22 cellular contexts compared by ENCODE assay signal in genomic region chr7:74337926-74338325, GRCh38. TPM values are rescaled to one million over a fixed set of nuclear protein-coding genes. Genes with fewer than 3 reads are reported as not detected.
A peak's percentile ranks its signal among the peaks of the same experiment; 100 is the strongest.
DNase-seq lines count a peak whose midpoint lies in the region; ATAC-seq, FAIRE-seq and TF ChIP-seq lines count a peak whose summit lies in the region.
"Had no signal": no experiment of that assay in that cellular context is flagged by ENCODE, and none has a peak within 500 bp of the region (broad histone marks: within the 10 kb centered on the region; RNA-seq: fewer than 3 reads in every experiment).

No MANE protein-coding gene starts in this region.

- H2AFZ ChIP-seq in K562 (ENCODE audit: low read depth, low read length): no peak overlapping the region

- H3K4me2 ChIP-seq in BLaER1 treated with 17β-estradiol and CSF1 and Interleukin-3, amounts not matched to agents 10 nM and 100 nM: peak overlapping the region; percentile 63 to 94 (median 87)
- no peak overlapping the region for H3K4me2 ChIP-seq in K562 (ENCODE audit: insufficient read depth, low read length)
- H3K4me2 ChIP-seq: A549 had no signal

- 11% methylated on average over 9 of the region's 9 CpGs for WGBS in K562 (ENCODE audit: insufficient coverage, low coverage, missing lambda C conversion rate)

- peak; percentile 48 for DNase-seq in Jurkat, Clone E6-1 (ENCODE audit: low read depth, low spot score)
- no peak for DNase-seq in K562 (ENCODE audit: extremely low read depth in 1 of 4, low spot score in 3 of 4)
- no peak for DNase-seq in DMS79 treated with DMSO at 0.1 percent for 48 hours (lab: John Stamatoyannopoulos, UW)
- DNase-seq in activated T-cell treated with anti-CD3 and anti-CD28 coated beads, Interleukin-2, amount 50 U/mL, for 4 hours: no peak
- DNase-seq in naive thymus-derived CD8-positive, alpha-beta T cell: no peak
- DNase-seq: AML-193; Caco-2; CD8-positive, alpha-beta T cell; MM.1S; NCI-H1092; NCI-H1436; NCI-H187; NCI-H524; NCI-H748 treated with DMSO at 0.1 percent for 48 hours had no signal

- peak overlapping the region; percentile 62 for H3K27ac Mint-ChIP-seq in stimulated activated memory B cell treated with anti-CD40 and anti-IgM and Interleukin-4, amounts not matched to agents 10 μg/mL and 1 μg/mL and 100 μg/mL, for 72 hours
- peak overlapping the region in 1 of 10 donors; percentile 11 for H3K27ac Mint-ChIP-seq in naive thymus-derived CD8-positive, alpha-beta T cell
- H3K27ac Mint-ChIP-seq: CD8-positive, alpha-beta T cell had no signal

- H4K20me1 ChIP-seq in BLaER1 treated with 17β-estradiol and CSF1 and Interleukin-3, amounts not matched to agents 10 nM and 100 nM: peaks cover 30 to 72% (median 62%) of the 10 kb centered on the region in 11 experiments; a peak in 17 of 22 replicates
- no peaks in the 10 kb centered on the region; the same call in 1 of the 2 replicates for H4K20me1 ChIP-seq in K562 (replicated peaks; ENCODE audit: control insufficient read depth, insufficient read depth, low read length)

- H3K36me3 ChIP-seq in BLaER1 treated with 17β-estradiol and CSF1 and Interleukin-3, amounts not matched to agents 10 nM and 100 nM: peaks cover 43 to 73% (median 54%) of the 10 kb centered on the region in 11 experiments
- H3K36me3 ChIP-seq in K562 (ENCODE audit: control insufficient read depth, insufficient read depth, low read length): no peaks in the 10 kb centered on the region

- no peaks in the 10 kb centered on the region for H3K79me2 ChIP-seq in K562 (ENCODE audit: control insufficient read depth, insufficient read depth, low read length)

- H3K9ac ChIP-seq in BLaER1 treated with 17β-estradiol and CSF1 and Interleukin-3, amounts not matched to agents 10 nM and 100 nM: peak overlapping the region in 10 of 11 experiments; percentile 21 to 75 (median 56); a peak in 17 of 22 replicates
- H3K9ac ChIP-seq in K562 (ENCODE audit: insufficient read depth in 1 of 2, low read depth in 2 of 2, low read length in 2 of 2): peak overlapping the region in 1 of 2 experiments; percentile 40; a peak in 1 of 4 replicates

- no peak for TF ChIP-seq POLR2A in K562 (conservative IDR thresholded peaks at IDR 0.05)

- FAIRE-seq in K562 (lab: Jason Lieb, UNC): no peak
- FAIRE-seq: A549, GM12892, H1, RCC 7860 had no signal

- TF ChIP-seq CTCF in K562 (IDR thresholded peaks at IDR 0.05 in 2 of 3, conservative IDR thresholded peaks at IDR 0.05 in 1 of 3; ENCODE audit: insufficient read depth in 2 of 3, low read depth in 1 of 3, low read length in 3 of 3): no peak

- H3K27me3 Mint-ChIP-seq in stimulated activated memory B cell treated with anti-CD40 and anti-IgM and Interleukin-4, amounts not matched to agents 10 μg/mL and 1 μg/mL and 100 μg/mL, for 72 hours: no peaks in the 10 kb centered on the region
- H3K27me3 Mint-ChIP-seq in activated T-cell treated with anti-CD3 and anti-CD28 coated beads, Interleukin-2, amount 50 U/mL, for 4 hours (ENCODE audit: low read depth): no peaks in the 10 kb centered on the region
- no peaks in the 10 kb centered on the region for H3K27me3 Mint-ChIP-seq in naive thymus-derived CD8-positive, alpha-beta T cell

- no peaks in the 10 kb centered on the region for H3K9me3 Mint-ChIP-seq in stimulated activated memory B cell treated with anti-CD40 and anti-IgM and Interleukin-4, amounts not matched to agents 10 μg/mL and 1 μg/mL and 100 μg/mL, for 72 hours
- H3K9me3 Mint-ChIP-seq in activated T-cell treated with anti-CD3 and anti-CD28 coated beads, Interleukin-2, amount 50 U/mL, for 4 hours: no peaks in the 10 kb centered on the region
- no peaks in the 10 kb centered on the region for H3K9me3 Mint-ChIP-seq in naive thymus-derived CD8-positive, alpha-beta T cell
- H3K9me3 Mint-ChIP-seq: CD8-positive, alpha-beta T cell had no signal

- H3K9me1 ChIP-seq in K562 (ENCODE audit: control insufficient read depth, insufficient read depth, low read length): no peaks in the 10 kb centered on the region

- peaks cover 55% of the 10 kb centered on the region for H3K36me3 Mint-ChIP-seq in stimulated activated memory B cell treated with anti-CD40 and anti-IgM and Interleukin-4, amounts not matched to agents 10 μg/mL and 1 μg/mL and 100 μg/mL, for 72 hours
- no peaks in the 10 kb centered on the region for H3K36me3 Mint-ChIP-seq in activated T-cell treated with anti-CD3 and anti-CD28 coated beads, Interleukin-2, amount 50 U/mL, for 4 hours (ENCODE audit: insufficient read depth)
- H3K36me3 Mint-ChIP-seq in naive thymus-derived CD8-positive, alpha-beta T cell: no peaks in the 10 kb centered on the region
- H3K36me3 Mint-ChIP-seq: CD8-positive, alpha-beta T cell had no signal

- peaks cover 44 to 91% (median 87%) of the 10 kb centered on the region in 10 experiments for H3K4me1 ChIP-seq in BLaER1 treated with 17β-estradiol and CSF1 and Interleukin-3, amounts not matched to agents 10 nM and 100 nM
- H3K4me1 ChIP-seq in K562 (replicated peaks in 1 of 2; ENCODE audit: control insufficient read depth in 2 of 2, insufficient read depth in 2 of 2, low read length in 2 of 2): peaks cover 0 to 10% of the 10 kb centered on the region in 2 experiments; a peak in 2 of 5 replicates
- H3K4me1 ChIP-seq: Caco-2 had no signal

- TF ChIP-seq EP300 in K562 (IDR thresholded peaks at IDR 0.05; ENCODE audit: low read length): no peak

- intact Hi-C loops in K562 (cut with micrococcal nuclease): no loop called here

- in situ Hi-C loops in K562 (cut with MboI): no loop called here

- POLR2A ChIA-PET in K562 (lab: Yijun Ruan, JAX): interaction anchor here (0.5 to 0.6 kb wide), 2 partner anchors 24 to 37 kb away, joined by 3 read pairs; no protein-coding TSS in a partner anchor
- POLR2A ChIA-PET in naive thymus-derived CD8-positive, alpha-beta T cell (lab: Charles Lee): no interaction called here

- peak; percentile 36; the same call in 1 of the 3 replicates for ATAC-seq in K562
- ATAC-seq in stimulated activated memory B cell treated with anti-CD40 and anti-IgM and Interleukin-4, amounts not matched to agents 10 μg/mL and 1 μg/mL and 100 μg/mL, for 72 hours: no peak
- no peak for ATAC-seq in activated T-cell treated with anti-CD3 and anti-CD28 coated beads, Interleukin-2, amount 50 U/mL, for 4 hours
- no peak for ATAC-seq in naive thymus-derived CD8-positive, alpha-beta T cell
- ATAC-seq: A549; CD8-positive, alpha-beta T cell; SK-N-SH treated with all-trans-retinoic acid at 6 μM for 48 hours had no signal

- no peak for TF ChIP-seq RAD21 in K562 (CRISPR knock-in tag; conservative IDR thresholded peaks at IDR 0.05 in 1 of 2, IDR thresholded peaks at IDR 0.05 in 1 of 2)

- peak overlapping the region in 9 of 11 experiments; percentile 32 to 83 (median 71); a peak in 17 of 22 replicates for H3K27ac ChIP-seq in BLaER1 treated with 17β-estradiol and CSF1 and Interleukin-3, amounts not matched to agents 10 nM and 100 nM
- no peak overlapping the region for H3K27ac ChIP-seq in K562 (ENCODE audit: extremely low read depth, low read depth, low read length)
- H3K27ac ChIP-seq: A549, C4-2B had no signal

- no peaks in the 10 kb centered on the region for H3K27me3 ChIP-seq in BLaER1 treated with 17β-estradiol and CSF1 and Interleukin-3, amounts not matched to agents 10 nM and 100 nM
- no peaks in the 10 kb centered on the region; a peak in 1 of 5 replicates for H3K27me3 ChIP-seq in K562 (ENCODE audit: control insufficient read depth in 2 of 2, insufficient read depth in 2 of 2, low read length in 2 of 2)

- CTCF ChIA-PET in K562 (lab: Yijun Ruan, JAX; ENCODE audit: low intra/inter-chr PET ratio): no interaction called here

- H3K4me3 ChIP-seq in BLaER1 treated with 17β-estradiol and CSF1 and Interleukin-3, amounts not matched to agents 10 nM and 100 nM: peak overlapping the region in 8 of 10 experiments; percentile 17 to 51 (median 39); a peak in 10 of 20 replicates
- H3K4me3 ChIP-seq in Jurkat, Clone E6-1 (ENCODE audit: low read length): no peak overlapping the region
- no peak overlapping the region for H3K4me3 ChIP-seq in K562
- H3K4me3 ChIP-seq: A549 had no signal

- no peak overlapping the region for H3K4me3 Mint-ChIP-seq in stimulated activated memory B cell treated with anti-CD40 and anti-IgM and Interleukin-4, amounts not matched to agents 10 μg/mL and 1 μg/mL and 100 μg/mL, for 72 hours
- H3K4me3 Mint-ChIP-seq in activated T-cell treated with anti-CD3 and anti-CD28 coated beads, Interleukin-2, amount 50 U/mL, for 4 hours: no peak overlapping the region
- no peak overlapping the region for H3K4me3 Mint-ChIP-seq in naive thymus-derived CD8-positive, alpha-beta T cell
- H3K4me3 Mint-ChIP-seq: CD8-positive, alpha-beta T cell had no signal

- BruUV-seq in K562 (replicated peaks; lab: Mats Ljungman, UMichigan): no TSS peak

- H3K9me3 ChIP-seq in BLaER1 treated with 17β-estradiol and CSF1 and Interleukin-3, amounts not matched to agents 10 nM and 100 nM (replicated peaks in 1 of 11): peaks cover 0 to 7% (median 0%) of the 10 kb centered on the region in 11 experiments; a peak in 2 of 22 replicates
- no peaks in the 10 kb centered on the region for H3K9me3 ChIP-seq in K562 (replicated peaks; ENCODE audit: control insufficient read depth, insufficient read depth, low read depth, low read length)
- H3K9me3 ChIP-seq: A549, Caco-2 had no signal

- peaks cover 24% of the 10 kb centered on the region for H3K4me1 Mint-ChIP-seq in stimulated activated memory B cell treated with anti-CD40 and anti-IgM and Interleukin-4, amounts not matched to agents 10 μg/mL and 1 μg/mL and 100 μg/mL, for 72 hours
- H3K4me1 Mint-ChIP-seq in activated T-cell treated with anti-CD3 and anti-CD28 coated beads, Interleukin-2, amount 50 U/mL, for 4 hours (ENCODE audit: low read depth): no peaks in the 10 kb centered on the region
- peaks cover 0 to 2% (median 2%) of the 10 kb centered on the region in 4 donors for H3K4me1 Mint-ChIP-seq in naive thymus-derived CD8-positive, alpha-beta T cell

RNA-seq across cellular contexts. Expression of gene CLIP2, which starts 48.7 kb away (rescaled TPM):
- polyA plus RNA-seq in Jurkat, Clone E6-1 (2012; ENCODE audit: insufficient read depth, insufficient read length): 6.5 TPM
- 13.7 and 50.4 TPM in 2 replicates for total RNA-seq in K562 (2011; cell fraction: chromatin; rRNA removed; ENCODE audit: low replicate concordance)
- 18.6 and 27.8 TPM in 2 replicates for total RNA-seq in K562 (2011; cell fraction: nucleolus; rRNA removed)
- total RNA-seq in K562 (2011; cell fraction: nucleoplasm; rRNA removed): 13.9 and 16.6 TPM in 2 replicates
- total RNA-seq in K562 (2014; rRNA removed): 3.4 and 4.2 TPM in 2 replicates
- total RNA-seq in K562 (2014; rRNA removed; fragmentation: Illumina TruSeq; extraction: Trizol): 0.91 and 1.8 TPM in 2 replicates
- 3.1 and 3.8 TPM in 2 replicates for total RNA-seq in K562 (2015; rRNA removed; fragmentation: Illumina TruSeq; extraction: Trizol)
- total RNA-seq in K562 (2021): 4.3 and 5.4 TPM in 2 replicates
- polyA plus RNA-seq in K562 (2011; rRNA removed): 2.1 and 3.9 TPM in 2 replicates
- polyA plus RNA-seq in K562 (2011; cell fraction: cytosol; rRNA removed): 3.0 and 3.4 TPM in 2 replicates
- 5.0 and 8.1 TPM in 2 replicates for polyA plus RNA-seq in K562 (2011; cell fraction: nucleus; rRNA removed)
- 3.5 and 6.6 TPM in 2 replicates for polyA plus RNA-seq in K562 (2012)
- polyA plus RNA-seq in K562 (2014; fragmentation: Illumina TruSeq; extraction: Trizol): 2.5 and 2.8 TPM in 2 replicates
- under 1 TPM; 0.07 to 0.10 TPM for polyA plus RNA-seq in K562 (2014; fragmentation: Nextera tagmentation; extraction: Ambion mirVana)
- 1.9 and 2.4 TPM in 2 replicates for polyA plus RNA-seq in K562 (2014; rRNA removed)
- 4.3 and 5.5 TPM in 2 replicates for polyA minus RNA-seq in K562 (2011; rRNA and poly(A)+ RNA removed)
- 5.6 and 10.7 TPM in 2 replicates for polyA minus RNA-seq in K562 (2011; cell fraction: cytosol; rRNA and poly(A)+ RNA removed)
- polyA minus RNA-seq in K562 (2011; cell fraction: nucleus; rRNA and poly(A)+ RNA removed): 10.0 and 11.3 TPM in 2 replicates
- total RNA-seq in activated T-cell treated with anti-CD3 and anti-CD28 coated beads, Interleukin-2, amount 50 U/mL, for 4 hours: 1 to 10 TPM; 1.2 to 2.5 (median 1.4) TPM
- 1 to 10 TPM; 4.9 to 5.2 TPM for total RNA-seq in naive thymus-derived CD8-positive, alpha-beta T cell
- polyA plus RNA-seq in naive thymus-derived CD8-positive, alpha-beta T cell: under 1 TPM; 0.20 to 0.32 (median 0.23) TPM

Comparison
In these comparisons a context has a peak if more than half of its experiments do, and no peak if none do; other contexts are left out.
1. H3K4me3 ChIP-seq: peak in BLaER1 treated with 17β-estradiol and CSF1 and Interleukin-3, amounts not matched to agents 10 nM and 100 nM (8 of 10); none in Jurkat, Clone E6-1 (single experiment) and K562 (single experiment).